8 cellular contexts compared by ENCODE assay signal in the genomic region with DNA sequence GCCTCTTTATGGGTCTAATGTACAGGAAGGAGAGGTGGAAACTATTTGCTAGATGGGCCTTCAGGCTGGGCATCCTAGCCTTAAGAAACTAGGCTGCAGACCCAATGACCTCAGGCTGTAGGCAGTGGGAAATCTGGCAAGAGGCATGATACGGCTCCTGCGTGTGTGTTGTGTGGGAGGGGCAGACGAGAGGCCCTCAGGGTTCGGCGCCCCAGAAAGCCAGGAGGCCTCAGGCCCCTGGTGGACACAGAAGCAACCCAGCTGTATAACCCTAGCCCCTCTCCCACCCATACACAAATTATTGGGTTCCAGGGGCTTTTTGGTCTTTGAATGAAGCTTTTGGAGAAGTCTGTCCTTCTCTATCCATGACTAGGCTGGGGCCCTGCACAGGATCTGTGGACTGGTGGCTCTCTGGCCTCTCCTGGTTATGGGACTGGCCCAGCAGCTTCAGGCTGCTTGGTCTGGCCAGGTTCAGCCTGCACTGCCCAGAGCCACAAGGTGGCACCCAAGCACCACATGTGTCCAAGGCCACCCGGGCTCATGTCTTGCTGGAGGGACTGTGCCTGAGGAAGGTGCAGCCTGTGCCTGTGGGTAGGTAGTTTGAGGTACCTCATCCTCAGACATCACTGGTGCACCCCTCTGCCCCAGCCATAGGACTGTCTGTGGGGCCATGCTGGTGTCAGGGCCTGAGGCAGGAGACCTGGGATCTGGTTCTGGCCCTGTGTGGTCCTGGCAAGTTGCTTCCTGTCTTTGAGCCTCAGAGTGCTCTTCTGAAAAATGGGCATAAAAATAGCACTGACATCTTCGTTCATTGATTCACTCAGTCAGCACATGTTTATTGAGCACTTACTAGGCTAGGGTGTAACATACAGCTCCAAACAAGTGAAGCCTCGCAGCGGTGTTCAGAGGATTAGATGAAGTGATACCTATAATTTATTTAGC.
DNase-seq lines count a peak whose midpoint lies in the region; ATAC-seq and TF ChIP-seq lines count a peak whose summit lies in the region.

No MANE protein-coding gene starts in this region.

- in situ Hi-C loops in GM13977 (cut with MboI; ENCODE audit: low pct_unique_long_range_greater_than_20kb, low sequenced_read_pairs, unreplicated experiment), result no loop called here

- DNase-seq in Ammon's horn (ENCODE audit: low spot score) (peak; percentile 63), GM13977 (ENCODE audit: low spot score) (peak; percentile 78), NCI-H226 (peak; percentile 44), Right ventricle myocardium superior (peak; percentile 73), sciatic nerve (ENCODE audit: low spot score) (no peak)
- peak; percentile 66 for DNase-seq in activated CD8-positive, alpha-beta memory T cell treated with anti-CD3 and anti-CD28 coated beads, Interleukin-2, amount 50 U/mL, for 48 hours
- no peak for DNase-seq in activated CD4-positive, CD25-positive, alpha-beta regulatory T cell treated with anti-CD3 and anti-CD28 coated beads, Interleukin-2, amount 50 U/mL, for 72 hours

- TF ChIP-seq CTCF in GM13977 (IDR thresholded peaks at IDR 0.05; ENCODE audit: extremely low read depth, insufficient read depth, missing control alignments), result peak; percentile 83

- intact Hi-C loops in Right ventricle myocardium superior (cut with DNase I) (loop anchor here (10.0 kb wide), 1 partner anchor 823 kb away; no protein-coding TSS in a partner anchor), sciatic nerve (cut with DNase I) (no loop called here)

- ATAC-seq in HG02884 (IDR thresholded peaks at IDR 0.05; ENCODE audit: unreplicated experiment) (peak; percentile 71), Right ventricle myocardium superior (ENCODE audit: poor library complexity) (peak; percentile 73), sciatic nerve (peak; percentile 64)

Comparison
In these comparisons a context has a peak if more than half of its experiments do, and no peak if none do; other contexts are left out.
1. DNase-seq: peak in Ammon's horn (single experiment), GM13977 (single experiment), NCI-H226 (single experiment), activated CD8-positive, alpha-beta memory T cell treated with anti-CD3 and anti-CD28 coated beads, Interleukin-2, amount 50 U/mL, for 48 hours (single experiment) and Right ventricle myocardium superior (single experiment); none in sciatic nerve (single experiment) and activated CD4-positive, CD25-positive, alpha-beta regulatory T cell treated with anti-CD3 and anti-CD28 coated beads, Interleukin-2, amount 50 U/mL, for 72 hours (single experiment).
2. Peak in every context shown above with its lines, with median percentiles within 50 percentile points of each other: ATAC-seq.